Comparison of ENCODE assay signal across 8 cellular contexts in the genomic region with DNA sequence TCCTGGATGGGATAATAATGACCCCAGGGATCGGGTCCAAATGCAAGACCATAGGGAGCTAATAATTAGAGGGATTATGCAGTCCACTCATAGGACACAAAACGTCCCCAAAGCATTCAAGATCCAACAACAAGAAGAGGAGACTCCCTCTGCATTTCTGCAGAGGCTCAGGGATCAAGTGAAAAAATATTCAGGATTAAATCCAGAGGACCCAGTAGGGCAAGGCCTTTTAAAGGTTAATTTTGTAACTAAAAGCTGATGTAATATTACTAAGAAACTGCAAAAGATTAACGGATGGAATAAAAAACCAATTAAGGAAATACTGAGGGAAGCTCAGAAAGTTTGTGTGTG. TPM values are rescaled to one million over a fixed set of nuclear protein-coding genes. Genes with fewer than 3 reads are reported as not detected.
A peak's percentile ranks its signal among the peaks of the same experiment; 100 is the strongest.
DNase-seq lines count a peak whose midpoint lies in the region; ATAC-seq and TF ChIP-seq lines count a peak whose summit lies in the region.

No MANE protein-coding gene starts in this region.

- H3K36me3 ChIP-seq in neural progenitor cell = no peaks in the 10 kb centered on the region

- no peak overlapping the region for H2AFZ ChIP-seq in neural progenitor cell (replicated peaks)

- peaks cover 63% of the 10 kb centered on the region for H3K4me1 Mint-ChIP-seq in CD14-positive monocyte
- H3K4me1 Mint-ChIP-seq in neural progenitor cell = peaks cover 42% of the 10 kb centered on the region

- TF ChIP-seq CTCF in CD14-positive monocyte (IDR thresholded peaks at IDR 0.05) = no peak
- TF ChIP-seq CTCF in NB4 (IDR thresholded peaks at IDR 0.05; ENCODE audit: low read depth, low read length) = no peak
- no peak for TF ChIP-seq CTCF in coronary artery (IDR thresholded peaks at IDR 0.05)
- no peak for TF ChIP-seq CTCF in neural progenitor cell (IDR thresholded peaks at IDR 0.05)

- peak overlapping the region; percentile 14 for H3K4me3 ChIP-seq in NB4 (ENCODE audit: low read depth, low read length)
- peak overlapping the region; percentile 61 for H3K4me3 ChIP-seq in coronary artery
- no peak overlapping the region for H3K4me3 ChIP-seq in neural progenitor cell

- no peaks in the 10 kb centered on the region for H3K79me2 ChIP-seq in neural progenitor cell (ENCODE audit: low read depth)

- H3K27ac Mint-ChIP-seq in CD14-positive monocyte (peak overlapping the region; percentile 93 to 97 (median 95)), neural progenitor cell (peak overlapping the region; percentile 84)

- no peaks in the 10 kb centered on the region for H3K9me3 ChIP-seq in neural progenitor cell (ENCODE audit: low read depth)

- peaks cover 39% of the 10 kb centered on the region for H3K4me1 ChIP-seq in neural progenitor cell

- DNase-seq in CD14-positive monocyte (ENCODE audit: low spot score) (no peak), NB4 (ENCODE audit: low read depth) (no peak), coronary artery (ENCODE audit: low spot score) (no peak), neural progenitor cell (ENCODE audit: low spot score) (peak; percentile 7), DMS53 treated with DMSO at 0.1 percent for 48 hours (lab: John Stamatoyannopoulos, UW; ENCODE audit: unreplicated experiment) (no peak)

- intact Hi-C loops in CD14-positive monocyte (cut with micrococcal nuclease) = no loop called here

- peak overlapping the region; percentile 63 to 66 for H3K27ac ChIP-seq in coronary artery
- H3K27ac ChIP-seq in neural progenitor cell = peak overlapping the region; percentile 65

- H3K4me2 ChIP-seq in neural progenitor cell = peak overlapping the region; percentile 68

- no peak overlapping the region for H3K9ac ChIP-seq in neural progenitor cell

- H3K36me3 Mint-ChIP-seq in CD14-positive monocyte (peaks cover 0 to 2% of the 10 kb centered on the region in 2 donors), neural progenitor cell (no peaks in the 10 kb centered on the region)

- no peaks in the 10 kb centered on the region for H3K27me3 ChIP-seq in neural progenitor cell

- H4K20me1 ChIP-seq in neural progenitor cell (ENCODE audit: low read depth) = no peaks in the 10 kb centered on the region

- H3F3A ChIP-seq in neural progenitor cell (ENCODE audit: low read depth) = peaks cover 34% of the 10 kb centered on the region

- no peak for TF ChIP-seq POLR2A in NB4 (IDR thresholded peaks at IDR 0.05; ENCODE audit: extremely low read depth, insufficient read length)

- no peaks in the 10 kb centered on the region for H3K27me3 Mint-ChIP-seq in CD14-positive monocyte (ENCODE audit: low read depth in 3 of 3)
- H3K27me3 Mint-ChIP-seq in neural progenitor cell (ENCODE audit: insufficient read depth, low read depth) = no peaks in the 10 kb centered on the region

- H3K4me3 Mint-ChIP-seq in CD14-positive monocyte (peak overlapping the region; percentile 83 to 93), neural progenitor cell (peak overlapping the region; percentile 73)

- H3K9me3 Mint-ChIP-seq in CD14-positive monocyte = peaks cover 0 to 2% (median 0%) of the 10 kb centered on the region in 7 donors
- H3K9me3 Mint-ChIP-seq in neural progenitor cell = no peaks in the 10 kb centered on the region

- no peak for ATAC-seq in HG02798 (IDR thresholded peaks at IDR 0.05; ENCODE audit: poor library complexity, unreplicated experiment)
- ATAC-seq in HG03457 (IDR thresholded peaks at IDR 0.05; ENCODE audit: unreplicated experiment) = no peak
- ATAC-seq in GM18861 (IDR thresholded peaks at IDR 0.05; ENCODE audit: unreplicated experiment) = no peak

RNA-seq across cellular contexts. Expression of gene HLA-A, which starts 22.2 kb away (rescaled TPM):
- polyA plus RNA-seq in CD14-positive monocyte = 1,000 to 10,000 TPM; 1,518 to 2,788 TPM
- total RNA-seq in neural progenitor cell (ENCODE audit: low replicate concordance) = 107 and 278 TPM in 2 replicates
